Comparison of ENCODE assay signal across 15 cellular contexts in genomic region chr14:59374048-59374447, GRCh38.
DNase-seq lines count a peak whose midpoint lies in the region; ATAC-seq and TF ChIP-seq lines count a peak whose summit lies in the region.
"Had no signal": no experiment of that assay in that cellular context is flagged by ENCODE, and none has a peak within 500 bp of the region (broad histone marks: within the 10 kb centered on the region; RNA-seq: fewer than 3 reads in every experiment).

No MANE protein-coding gene starts in this region.

- no peak overlapping the region for H3K4ac ChIP-seq in mesendoderm (ENCODE audit: low read depth, low read length)

- H3K36me3 ChIP-seq in mesendoderm (ENCODE audit: control insufficient read depth, insufficient read depth, low read length), result no peaks in the 10 kb centered on the region
- H3K36me3 ChIP-seq: SJSA1 had no signal

- H4K5ac ChIP-seq in mesendoderm (ENCODE audit: low read length), result no peak overlapping the region

- no peak overlapping the region for H3K4me3 ChIP-seq in mesendoderm (ENCODE audit: low read length)
- H3K4me3 ChIP-seq: SJSA1 had no signal

- DNase-seq in COLO829 (ENCODE audit: low spot score), result peak; percentile 49
- DNase-seq in HuH-7 (ENCODE audit: low spot score), result peak; percentile 8
- DNase-seq in erythroblast (lab: John Stamatoyannopoulos, UW), result peak; percentile 6 to 45
- peak; percentile 69 for DNase-seq in mesendoderm
- DNase-seq in NCI-H345 (lab: John Stamatoyannopoulos, UW), result no peak
- no peak for DNase-seq in C1 segment of cervical spinal cord (lab: John Stamatoyannopoulos, UW)
- no peak for DNase-seq in activated effector memory CD4-positive, alpha-beta T cell treated with Interleukin-2 at 50 U/mL for 16 hours
- DNase-seq: AML-193, Caco-2, DMS153, NCI-H187 treated with DMSO at 0.1 percent for 48 hours, NCI-H524, SW 1271 had no signal

- H3K23ac ChIP-seq in mesendoderm (ENCODE audit: low read length), result no peak overlapping the region

- no peak overlapping the region for H3K56ac ChIP-seq in mesendoderm (ENCODE audit: low read length)

- no peak overlapping the region for H2BK5ac ChIP-seq in mesendoderm (ENCODE audit: low read length)

- ATAC-seq in HG03354 (IDR thresholded peaks at IDR 0.05; ENCODE audit: poor library complexity, severe bottlenecking, unreplicated experiment), result no peak

- no peak overlapping the region for H2AK5ac ChIP-seq in mesendoderm (ENCODE audit: low read length)

- H2BK15ac ChIP-seq in mesendoderm (replicated peaks; ENCODE audit: low read depth), result no peak overlapping the region

- no peak for TF ChIP-seq POLR2A in erythroblast (IDR thresholded peaks at IDR 0.05; ENCODE audit: low read length)

- no peaks in the 10 kb centered on the region for H3K4me1 ChIP-seq in mesendoderm (ENCODE audit: control insufficient read depth, low read depth, low read length)
- H3K4me1 ChIP-seq: Caco-2, SJSA1 had no signal

- H3K4me2 ChIP-seq in mesendoderm (ENCODE audit: low read length), result no peak overlapping the region

- H3K18ac ChIP-seq in mesendoderm (ENCODE audit: low read length), result no peak overlapping the region

- no peaks in the 10 kb centered on the region for H3K79me1 ChIP-seq in mesendoderm (ENCODE audit: low read length)

- no peak overlapping the region for H3K27ac ChIP-seq in mesendoderm (ENCODE audit: low read depth, low read length)
- H3K27ac ChIP-seq: SJSA1 had no signal

- WGBS in mesendoderm (ENCODE audit: extremely low coverage, insufficient coverage, low lambda C conversion rate), result 100% methylated on average over 3 of the region's 3 CpGs

- H3K27me3 ChIP-seq in mesendoderm (ENCODE audit: insufficient read depth, low read length, poor library complexity), result no peaks in the 10 kb centered on the region
- H3K27me3 ChIP-seq: SJSA1 had no signal

- no peaks in the 10 kb centered on the region for H3K79me2 ChIP-seq in mesendoderm (ENCODE audit: control insufficient read depth, insufficient read depth, low read length)

- no peak overlapping the region for H2BK120ac ChIP-seq in mesendoderm (ENCODE audit: low read depth, low read length)

- H4K8ac ChIP-seq in mesendoderm (ENCODE audit: low read depth, low read length), result no peak overlapping the region

- no peak overlapping the region for H3K9ac ChIP-seq in mesendoderm (ENCODE audit: low read length)

Comparison
In these comparisons a context has a peak if more than half of its experiments do, and no peak if none do; other contexts are left out.
1. DNase-seq: peak in COLO829 (single experiment), HuH-7 (single experiment), erythroblast (2 of 2) and mesendoderm (single experiment); none in NCI-H345 (single experiment), C1 segment of cervical spinal cord (0 of 14) and activated effector memory CD4-positive, alpha-beta T cell treated with Interleukin-2 at 50 U/mL for 16 hours (single experiment).